Comparison of ENCODE assay signal across 22 cellular contexts in genomic region chr6:3478341-3478740, GRCh38.
"Had no signal": no experiment of that assay in that cellular context is flagged by ENCODE, and none has a peak within 500 bp of the region (broad histone marks: within the 10 kb centered on the region; RNA-seq: fewer than 3 reads in every experiment).

No MANE protein-coding gene starts in this region.

- ATAC-seq: effector memory CD8-positive, alpha-beta T cell; gastroesophageal sphincter; heart left ventricle; left colon; left lung; left ventricle myocardium superior; lower lobe of right lung; naive thymus-derived CD4-positive, alpha-beta T cell had no signal

- H3K4me3 ChIP-seq: colonic mucosa, esophagus muscularis mucosa, gastroesophageal sphincter, heart left ventricle, hepatocyte, left lung, lower lobe of right lung had no signal

- H3K27ac Mint-ChIP-seq: dendritic cell treated with granulocyte-macrophage colony-stimulating factor and Interleukin-4, amounts not matched to agents 40 ng/mL and 50 ng/mL, for 4 days; effector memory CD8-positive, alpha-beta T cell; immature natural killer cell; naive thymus-derived CD4-positive, alpha-beta T cell had no signal

- H3K36me3 ChIP-seq: colonic mucosa, esophagus muscularis mucosa, gastroesophageal sphincter, heart left ventricle, left lung, lower lobe of right lung had no signal

- H3K27me3 ChIP-seq: colonic mucosa, esophagus muscularis mucosa, hepatocyte had no signal

- H3K4me1 Mint-ChIP-seq: immature natural killer cell had no signal

- H3K4me3 Mint-ChIP-seq: dendritic cell treated with granulocyte-macrophage colony-stimulating factor and Interleukin-4, amounts not matched to agents 40 ng/mL and 50 ng/mL, for 4 days; effector memory CD8-positive, alpha-beta T cell; immature natural killer cell; naive thymus-derived CD4-positive, alpha-beta T cell had no signal

- H3K9me3 Mint-ChIP-seq: effector memory CD8-positive, alpha-beta T cell had no signal

- DNase-seq: colonic mucosa; cortex of kidney; effector CD8-positive, alpha-beta T cell; effector memory CD8-positive, alpha-beta T cell; foreskin keratinocyte; heart left ventricle; hypothalamus; immature natural killer cell; islet precursor cell; kidney; kidney glomerular epithelial cell; left colon; left lung; left ventricle myocardium superior; lower lobe of right lung; mesenchymal stem cell; midbrain; naive thymus-derived CD4-positive, alpha-beta T cell had no signal

- H3K27ac ChIP-seq: colonic mucosa, esophagus muscularis mucosa, foreskin keratinocyte, gastroesophageal sphincter, heart left ventricle, hepatocyte, left lung, lower lobe of right lung had no signal

- H3K9me3 ChIP-seq: colonic mucosa, lower lobe of right lung had no signal

- H3K4me1 ChIP-seq: colonic mucosa, foreskin keratinocyte, gastroesophageal sphincter, left lung, lower lobe of right lung had no signal
